7 cellular contexts compared by ENCODE assay signal in the genomic region with DNA sequence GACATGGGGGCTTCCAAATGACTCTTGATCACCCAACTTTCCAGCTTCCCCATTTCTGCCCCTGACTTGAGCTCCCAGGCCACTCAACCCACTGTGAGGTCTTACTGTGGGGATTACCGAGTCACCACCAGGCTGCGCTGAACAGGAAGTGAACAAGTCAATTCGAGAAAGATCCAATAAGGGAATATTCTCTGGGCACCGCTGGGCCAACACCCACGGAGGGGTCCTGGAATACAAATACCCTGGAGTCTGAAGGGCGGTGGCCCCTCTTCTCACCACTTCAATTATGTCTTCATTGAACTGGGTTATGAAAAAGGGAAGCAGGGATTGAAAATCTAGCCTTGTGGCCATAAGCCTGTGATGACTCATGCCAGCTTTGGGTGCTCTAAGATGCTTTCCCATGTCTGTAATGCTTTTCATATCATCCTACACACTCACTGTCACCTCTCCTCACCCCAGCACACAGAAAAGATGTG. TPM values are rescaled to one million over a fixed set of nuclear protein-coding genes. Genes with fewer than 3 reads are reported as not detected.
DNase-seq lines count a peak whose midpoint lies in the region; ATAC-seq and TF ChIP-seq lines count a peak whose summit lies in the region.

No MANE protein-coding gene starts in this region.

- peak overlapping the region; percentile 22 for H3K27ac ChIP-seq in colonic mucosa

- peaks cover 66 to 87% (median 79%) of the 10 kb centered on the region in 3 donors for H3K4me1 Mint-ChIP-seq in IgD-negative memory B cell
- H3K4me1 Mint-ChIP-seq in type B pancreatic cell (ENCODE audit: unreplicated experiment) = peaks cover 54% of the 10 kb centered on the region

- H3K4me3 Mint-ChIP-seq in IgD-negative memory B cell (peak overlapping the region; percentile 18 to 83 (median 75)), type B pancreatic cell (peak overlapping the region; percentile 7)

- H3K9ac ChIP-seq in colonic mucosa (ENCODE audit: low read depth in 2 of 2, low read length in 2 of 2) = peak overlapping the region in 1 of 2 donors; percentile 59

- H3K36me3 ChIP-seq in colonic mucosa = no peaks in the 10 kb centered on the region

- no peak for DNase-seq in colonic mucosa
- DNase-seq in type B pancreatic cell (ENCODE audit: extremely low spot score, unreplicated experiment) = no peak
- DNase-seq in pons (ENCODE audit: low spot score) = no peak
- no peak for DNase-seq in LoVo (ENCODE audit: low spot score)

- H3K27ac Mint-ChIP-seq in IgD-negative memory B cell (peak overlapping the region; percentile 90 to 98 (median 96)), type B pancreatic cell (peak overlapping the region; percentile 49)

- ATAC-seq in GM18505 (IDR thresholded peaks at IDR 0.05; ENCODE audit: unreplicated experiment) (peak; percentile 84), GM21737 (IDR thresholded peaks at IDR 0.05; ENCODE audit: unreplicated experiment) (peak; percentile 84)

- H3K36me3 Mint-ChIP-seq in IgD-negative memory B cell = peaks cover 8% of the 10 kb centered on the region
- H3K36me3 Mint-ChIP-seq in type B pancreatic cell = peaks cover 30% of the 10 kb centered on the region

- no peaks in the 10 kb centered on the region for H3K9me3 Mint-ChIP-seq in IgD-negative memory B cell
- no peaks in the 10 kb centered on the region for H3K9me3 Mint-ChIP-seq in type B pancreatic cell

- H3K27me3 Mint-ChIP-seq in IgD-negative memory B cell (no peaks in the 10 kb centered on the region), type B pancreatic cell (no peaks in the 10 kb centered on the region)

- TF ChIP-seq CTCF in colonic mucosa (IDR thresholded peaks at IDR 0.05) (no peak), type B pancreatic cell (conservative IDR thresholded peaks at IDR 0.05) (no peak)

- peak; percentile 46 for TF ChIP-seq POLR2A in GM18505 (IDR thresholded peaks at IDR 0.05; ENCODE audit: borderline replicate concordance, extremely low read depth, insufficient read depth, insufficient read length)

- no peak overlapping the region for H3K4me3 ChIP-seq in colonic mucosa

- H3K27me3 ChIP-seq in colonic mucosa = no peaks in the 10 kb centered on the region

- no peaks in the 10 kb centered on the region for H3K9me3 ChIP-seq in colonic mucosa

- peaks cover 12% of the 10 kb centered on the region for H3K4me1 ChIP-seq in colonic mucosa

- intact Hi-C loops in colonic mucosa (cut with DNase I) = no loop called here

RNA-seq across cellular contexts. Expression of a gene that starts 37.7 kb away (rescaled TPM):
- polyA plus RNA-seq in IgD-negative memory B cell = 189 TPM
- total RNA-seq in colonic mucosa (10 to 100 TPM; 22.9 to 27.1 TPM), type B pancreatic cell (ENCODE audit: low replicate concordance) (47.9 and 53.1 TPM in 2 replicates)
